Comparison of ENCODE assay signal across 19 cellular contexts in the genomic region with DNA sequence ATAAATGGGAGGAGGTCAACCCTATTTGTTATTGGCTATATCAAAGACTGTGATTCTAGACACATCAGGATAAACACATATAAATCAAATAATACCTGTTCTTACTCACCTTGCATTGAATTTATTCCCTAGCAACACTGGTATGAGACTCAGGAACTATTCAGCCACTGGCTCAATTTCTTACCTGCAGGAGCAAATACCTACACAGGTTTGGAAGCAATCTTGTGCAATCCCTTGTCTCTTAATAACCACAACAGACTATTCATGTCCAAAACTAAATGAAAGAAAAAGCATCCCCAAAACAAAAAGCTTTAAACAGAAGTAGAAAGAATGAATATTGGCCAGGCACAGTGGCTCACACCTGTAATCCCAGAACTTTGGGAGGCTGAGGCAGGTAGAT. TPM values are rescaled to one million over a fixed set of nuclear protein-coding genes. Genes with fewer than 3 reads are reported as not detected.
A peak's percentile ranks its signal among the peaks of the same experiment; 100 is the strongest.
DNase-seq lines count a peak whose midpoint lies in the region; ATAC-seq, FAIRE-seq and TF ChIP-seq lines count a peak whose summit lies in the region.
"Had no signal": no experiment of that assay in that cellular context is flagged by ENCODE, and none has a peak within 500 bp of the region (broad histone marks: within the 10 kb centered on the region; RNA-seq: fewer than 3 reads in every experiment).

No MANE protein-coding gene starts in this region.

- ATAC-seq in RWPE2 (ENCODE audit: low read depth) = peak; percentile 25; the same call in 1 of the 3 replicates
- ATAC-seq in foreskin keratinocyte = peak; percentile 19
- ATAC-seq in GM21786 (IDR thresholded peaks at IDR 0.05; ENCODE audit: unreplicated experiment) = no peak
- ATAC-seq: CD8-positive, alpha-beta T cell; GM23338 had no signal

- peaks cover 74% of the 10 kb centered on the region for H3F3A ChIP-seq in DOHH2 (ENCODE audit: control insufficient read depth, insufficient read depth)

- H4K20me1 ChIP-seq in DOHH2 (ENCODE audit: control insufficient read depth, insufficient read depth, low read depth, low read length) = no peaks in the 10 kb centered on the region

- H3K4me1 ChIP-seq in DOHH2 (ENCODE audit: control insufficient read depth, low read length) (peaks cover 100% of the 10 kb centered on the region), RWPE2 (ENCODE audit: insufficient read depth, poor library complexity, severe bottlenecking) (no peaks in the 10 kb centered on the region), foreskin keratinocyte (no peaks in the 10 kb centered on the region)

- H3K36me3 ChIP-seq in DOHH2 (ENCODE audit: control insufficient read depth, low read length) (peaks cover 23% of the 10 kb centered on the region), RWPE2 (ENCODE audit: low read depth) (no peaks in the 10 kb centered on the region), bronchial epithelial cell (ENCODE audit: control insufficient read depth, insufficient read depth, low read length) (no peaks in the 10 kb centered on the region)

- H3K4me3 ChIP-seq in DOHH2 (ENCODE audit: low read length) = peak overlapping the region; percentile 63
- no peak overlapping the region for H3K4me3 ChIP-seq in RWPE2 (ENCODE audit: severe bottlenecking)
- no peak overlapping the region for H3K4me3 ChIP-seq in bronchial epithelial cell (ENCODE audit: low read depth, low read length)
- H3K4me3 ChIP-seq: BLaER1 treated with 17β-estradiol and CSF1 and Interleukin-3, amounts not matched to agents 10 nM and 100 nM; GM23338 had no signal

- H3K9me3 ChIP-seq in DOHH2 (ENCODE audit: control insufficient read depth, insufficient read depth, low read length) = no peaks in the 10 kb centered on the region
- no peaks in the 10 kb centered on the region for H3K9me3 ChIP-seq in RWPE2 (ENCODE audit: severe bottlenecking)

- H3K27ac ChIP-seq in DOHH2 (ENCODE audit: low read depth, low read length) (peak overlapping the region; percentile 97), RWPE2 (ENCODE audit: poor library complexity, severe bottlenecking) (no peak overlapping the region), foreskin keratinocyte (no peak overlapping the region)
- H3K27ac ChIP-seq: BLaER1 treated with 17β-estradiol and CSF1 and Interleukin-3, amounts not matched to agents 10 nM and 100 nM had no signal

- peak overlapping the region; percentile 86 for H3K4me2 ChIP-seq in DOHH2 (ENCODE audit: low read length)
- H3K4me2 ChIP-seq: BLaER1 treated with 17β-estradiol and CSF1 and Interleukin-3, amounts not matched to agents 10 nM and 100 nM; GM23338 had no signal

- FAIRE-seq in bronchial epithelial cell (lab: Jason Lieb, UNC) = no peak
- FAIRE-seq: G401.6, GM12891, GM19239 had no signal

- H3K9me2 ChIP-seq in DOHH2 (replicated peaks; ENCODE audit: control insufficient read depth, low read length) = no peaks in the 10 kb centered on the region

- TF ChIP-seq CTCF in DOHH2 (IDR thresholded peaks at IDR 0.05; ENCODE audit: low read depth, low read length, poor library complexity, severe bottlenecking) (no peak), RWPE2 (IDR thresholded peaks at IDR 0.05; ENCODE audit: poor library complexity, severe bottlenecking) (no peak), bronchial epithelial cell (IDR thresholded peaks at IDR 0.05; ENCODE audit: insufficient read depth, low read length, severe bottlenecking) (no peak), foreskin keratinocyte (conservative IDR thresholded peaks at IDR 0.05) (no peak)

- peaks cover 95% of the 10 kb centered on the region for H3K79me2 ChIP-seq in DOHH2 (ENCODE audit: control insufficient read depth, low read length)

- H3K27me3 ChIP-seq in DOHH2 (ENCODE audit: control insufficient read depth, low read length) = no peaks in the 10 kb centered on the region
- no peaks in the 10 kb centered on the region for H3K27me3 ChIP-seq in RWPE2 (ENCODE audit: insufficient read depth, poor library complexity, severe bottlenecking)
- no peaks in the 10 kb centered on the region for H3K27me3 ChIP-seq in bronchial epithelial cell (ENCODE audit: control insufficient read depth, insufficient read depth, low read length)
- H3K27me3 ChIP-seq in foreskin keratinocyte = no peaks in the 10 kb centered on the region
- H3K27me3 ChIP-seq: BLaER1 treated with 17β-estradiol and CSF1 and Interleukin-3, amounts not matched to agents 10 nM and 100 nM had no signal

- DNase-seq in RWPE2 (ENCODE audit: low spot score) (no peak), bronchial epithelial cell (ENCODE audit: low read depth) (peak; percentile 65), foreskin keratinocyte (peak; percentile 73 to 81), inferior parietal cortex (ENCODE audit: extremely low spot score) (no peak), DMS114 treated with DMSO at 0.1 percent for 48 hours (lab: John Stamatoyannopoulos, UW; ENCODE audit: unreplicated experiment) (no peak)
- no peak for DNase-seq in activated T-cell treated with anti-CD3 and anti-CD28 coated beads, Interleukin-2, amount 50 U/mL, for 48 hours
- DNase-seq: 8988T; Calu3; CD8-positive, alpha-beta T cell; DMS53; DND-41; H7 had no signal

RNA-seq across cellular contexts. Expression of gene TBC1D4, which starts 55.5 kb away (rescaled TPM):
- 10.3 and 12.4 TPM in 2 replicates for total RNA-seq in bronchial epithelial cell
- 13.3 and 14.8 TPM in 2 replicates for total RNA-seq in foreskin keratinocyte
- polyA plus RNA-seq in foreskin keratinocyte = 2.4 and 3.6 TPM in 2 replicates

Comparison
In these comparisons a context has a peak if more than half of its experiments do, and no peak if none do; other contexts are left out.
1. DNase-seq: peak in bronchial epithelial cell (single experiment) and foreskin keratinocyte (2 of 2); none in RWPE2 (single experiment), inferior parietal cortex (single experiment), DMS114 treated with DMSO at 0.1 percent for 48 hours (single experiment) and activated T-cell treated with anti-CD3 and anti-CD28 coated beads, Interleukin-2, amount 50 U/mL, for 48 hours (0 of 2).